Comparison of ENCODE assay signal across 24 cellular contexts in the genomic region with DNA sequence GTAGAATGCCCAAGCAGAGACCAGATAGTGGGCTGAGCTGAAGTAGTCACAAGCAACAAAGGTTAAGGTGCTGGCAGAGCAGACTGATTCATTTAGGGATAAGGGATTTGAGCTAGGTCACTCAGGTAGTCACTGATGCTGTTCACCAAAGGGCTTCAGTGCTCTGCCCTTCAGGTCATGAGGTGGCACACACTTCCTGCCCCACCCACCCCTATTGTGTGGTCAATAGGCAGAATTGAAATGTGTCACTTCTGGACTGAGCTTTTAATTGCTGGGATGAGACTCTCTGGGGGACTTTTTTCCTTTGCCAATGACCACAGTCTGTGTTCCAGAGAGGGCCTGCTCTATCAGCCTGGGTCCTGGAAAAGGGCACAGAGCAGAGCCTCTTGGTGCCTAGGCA. TPM values are rescaled to one million over a fixed set of nuclear protein-coding genes. Genes with fewer than 3 reads are reported as not detected.
DNase-seq lines count a peak whose midpoint lies in the region; ATAC-seq and TF ChIP-seq lines count a peak whose summit lies in the region.
"Had no signal": no experiment of that assay in that cellular context is flagged by ENCODE, and none has a peak within 500 bp of the region (broad histone marks: within the 10 kb centered on the region; RNA-seq: fewer than 3 reads in every experiment).

No MANE protein-coding gene starts in this region.

- H3K4me1 Mint-ChIP-seq in activated naive CD4-positive, alpha-beta T cell treated with anti-CD3 and anti-CD28 coated beads, Interleukin-2, amount 50 U/mL, for 24 hours: peaks cover 39% of the 10 kb centered on the region
- peaks cover 32% of the 10 kb centered on the region for H3K4me1 Mint-ChIP-seq in activated naive CD4-positive, alpha-beta T cell treated with anti-CD3 and anti-CD28 coated beads for 36 hours (ENCODE audit: low read depth)
- H3K4me1 Mint-ChIP-seq in activated naive CD8-positive, alpha-beta T cell treated with anti-CD3 and anti-CD28 coated beads, Interleukin-2, amount 50 U/mL, for 24 hours: peaks cover 39% of the 10 kb centered on the region
- H3K4me1 Mint-ChIP-seq in CD8-positive, alpha-beta memory T cell: peaks cover 37 to 50% (median 48%) of the 10 kb centered on the region in 3 donors

- no peaks in the 10 kb centered on the region for H3K36me3 ChIP-seq in brain microvascular endothelial cell (replicated peaks)
- no peaks in the 10 kb centered on the region for H3K36me3 ChIP-seq in CD8-positive, alpha-beta memory T cell (ENCODE audit: insufficient read depth, low read length)
- H3K36me3 ChIP-seq: lower lobe of right lung, MG63 had no signal

- no peak overlapping the region for H3K4me3 ChIP-seq in brain microvascular endothelial cell (ENCODE audit: low read depth, low read length)
- H3K4me3 ChIP-seq in CD8-positive, alpha-beta memory T cell (ENCODE audit: low read length): no peak overlapping the region
- H3K4me3 ChIP-seq: dorsolateral prefrontal cortex, K562, lower lobe of right lung, MG63, mucosa of descending colon had no signal

- CTCF ChIA-PET in activated naive CD4-positive, alpha-beta T cell treated with anti-CD3 and anti-CD28 coated beads for 36 hours (lab: Charles Lee): interaction anchor here (0.6 to 1.4 kb wide), 3 partner anchors 428 to 778 kb away, joined by 3 to 5 read pairs (median 3); no protein-coding TSS in a partner anchor
- CTCF ChIA-PET in CD8-positive, alpha-beta memory T cell (lab: Charles Lee): no interaction called here

- intact Hi-C loops in activated naive CD4-positive, alpha-beta T cell treated with anti-CD3 and anti-CD28 coated beads for 36 hours (cut with micrococcal nuclease): loop anchor here (5.0 kb wide), 2 partner anchors 423 to 758 kb away; partner anchors contain the start of genes HACD3 and RAB11A

- H3K27me3 ChIP-seq in brain microvascular endothelial cell (replicated peaks): no peaks in the 10 kb centered on the region
- no peaks in the 10 kb centered on the region for H3K27me3 ChIP-seq in CD8-positive, alpha-beta memory T cell (ENCODE audit: insufficient read depth, low read length, poor library complexity, severe bottlenecking)
- H3K27me3 ChIP-seq: dorsolateral prefrontal cortex, MG63 had no signal

- no peaks in the 10 kb centered on the region for H3K9me3 ChIP-seq in CD8-positive, alpha-beta memory T cell (ENCODE audit: low read length)
- H3K9me3 ChIP-seq: lower lobe of right lung, MG63, mucosa of descending colon had no signal

- no peaks in the 10 kb centered on the region for H3K9me3 Mint-ChIP-seq in activated naive CD4-positive, alpha-beta T cell treated with anti-CD3 and anti-CD28 coated beads, Interleukin-2, amount 50 U/mL, for 24 hours
- no peaks in the 10 kb centered on the region for H3K9me3 Mint-ChIP-seq in activated naive CD4-positive, alpha-beta T cell treated with anti-CD3 and anti-CD28 coated beads for 36 hours
- H3K9me3 Mint-ChIP-seq in activated naive CD8-positive, alpha-beta T cell treated with anti-CD3 and anti-CD28 coated beads, Interleukin-2, amount 50 U/mL, for 24 hours: no peaks in the 10 kb centered on the region
- H3K9me3 Mint-ChIP-seq in CD8-positive, alpha-beta memory T cell: no peaks in the 10 kb centered on the region
- H3K9me3 Mint-ChIP-seq: type B pancreatic cell had no signal

- POLR2A ChIA-PET in CD8-positive, alpha-beta memory T cell (lab: Charles Lee): interaction anchor here (0.5 to 0.8 kb wide), 2 partner anchors 86 to 181 kb away, joined by 3 read pairs; no protein-coding TSS in a partner anchor

- no peaks in the 10 kb centered on the region for H3K27me3 Mint-ChIP-seq in activated naive CD4-positive, alpha-beta T cell treated with anti-CD3 and anti-CD28 coated beads, Interleukin-2, amount 50 U/mL, for 24 hours
- no peaks in the 10 kb centered on the region for H3K27me3 Mint-ChIP-seq in activated naive CD4-positive, alpha-beta T cell treated with anti-CD3 and anti-CD28 coated beads for 36 hours (ENCODE audit: low read depth)
- no peaks in the 10 kb centered on the region for H3K27me3 Mint-ChIP-seq in activated naive CD8-positive, alpha-beta T cell treated with anti-CD3 and anti-CD28 coated beads, Interleukin-2, amount 50 U/mL, for 24 hours
- no peaks in the 10 kb centered on the region for H3K27me3 Mint-ChIP-seq in CD8-positive, alpha-beta memory T cell
- H3K27me3 Mint-ChIP-seq: type B pancreatic cell had no signal

- peaks cover 35% of the 10 kb centered on the region for H3K4me1 ChIP-seq in CD8-positive, alpha-beta memory T cell (ENCODE audit: insufficient read depth, low read length)

- TF ChIP-seq CTCF in brain microvascular endothelial cell (IDR thresholded peaks at IDR 0.05; ENCODE audit: low read depth, low read length, missing control alignments): no peak

- in situ Hi-C loops in brain microvascular endothelial cell (cut with HindIII; ENCODE audit: low pct_ligation_motif_present, low sequenced_read_pairs): no loop called here

- peak overlapping the region; percentile 77 for H3K27ac Mint-ChIP-seq in activated naive CD4-positive, alpha-beta T cell treated with anti-CD3 and anti-CD28 coated beads, Interleukin-2, amount 50 U/mL, for 24 hours
- H3K27ac Mint-ChIP-seq in activated naive CD4-positive, alpha-beta T cell treated with anti-CD3 and anti-CD28 coated beads for 36 hours: no peak overlapping the region
- H3K27ac Mint-ChIP-seq in activated naive CD8-positive, alpha-beta T cell treated with anti-CD3 and anti-CD28 coated beads, Interleukin-2, amount 50 U/mL, for 24 hours: no peak overlapping the region
- peak overlapping the region in 2 of 8 donors; percentile 1 to 84 for H3K27ac Mint-ChIP-seq in CD8-positive, alpha-beta memory T cell
- H3K27ac Mint-ChIP-seq: type B pancreatic cell had no signal

- no peak for DNase-seq in activated naive CD4-positive, alpha-beta T cell treated with anti-CD3 and anti-CD28 coated beads for 36 hours
- peak; percentile 40 for DNase-seq in NCI-H69 (lab: John Stamatoyannopoulos, UW)
- DNase-seq in activated naive CD8-positive, alpha-beta T cell treated with anti-CD3 and anti-CD28 coated beads, Interleukin-2, amount 50 U/mL, for 24 hours: peak; percentile 10
- peak; percentile 20 for DNase-seq in stimulated activated naive CD8-positive, alpha-beta T cell treated with anti-CD3 and anti-CD28 coated beads, Interleukin-15, Interleukin-2, amounts not matched to agents 100 U/mL and 50 U/mL, for 24 hours
- no peak for DNase-seq in brain microvascular endothelial cell
- no peak for DNase-seq in CD8-positive, alpha-beta memory T cell
- no peak for DNase-seq in left lobe of liver (ENCODE audit: low spot score)
- DNase-seq: activated CD4-positive, CD25-positive, alpha-beta regulatory T cell treated with anti-CD3 and anti-CD28 coated beads, Interleukin-2, amount 50 U/mL, for 72 hours; activated naive CD4-positive, alpha-beta T cell; anterior cingulate cortex; central memory CD4-positive, alpha-beta T cell; dorsolateral prefrontal cortex; GF-D8; kidney; lower lobe of right lung; MG63; mucosa of descending colon; Right ventricle myocardium superior; SW 1271 had no signal

- H3K27ac ChIP-seq in brain microvascular endothelial cell: no peak overlapping the region
- no peak overlapping the region for H3K27ac ChIP-seq in CD8-positive, alpha-beta memory T cell (ENCODE audit: low read depth, low read length)
- H3K27ac ChIP-seq: dorsolateral prefrontal cortex, lower lobe of right lung had no signal

- no peak overlapping the region for H3K4me3 Mint-ChIP-seq in activated naive CD4-positive, alpha-beta T cell treated with anti-CD3 and anti-CD28 coated beads, Interleukin-2, amount 50 U/mL, for 24 hours
- H3K4me3 Mint-ChIP-seq in activated naive CD4-positive, alpha-beta T cell treated with anti-CD3 and anti-CD28 coated beads for 36 hours: no peak overlapping the region
- no peak overlapping the region for H3K4me3 Mint-ChIP-seq in activated naive CD8-positive, alpha-beta T cell treated with anti-CD3 and anti-CD28 coated beads, Interleukin-2, amount 50 U/mL, for 24 hours
- H3K4me3 Mint-ChIP-seq in CD8-positive, alpha-beta memory T cell: peak overlapping the region in 3 of 7 donors; percentile 6 to 82 (median 18)
- H3K4me3 Mint-ChIP-seq: type B pancreatic cell had no signal

- no peaks in the 10 kb centered on the region for H3K36me3 Mint-ChIP-seq in activated naive CD4-positive, alpha-beta T cell treated with anti-CD3 and anti-CD28 coated beads, Interleukin-2, amount 50 U/mL, for 24 hours
- no peaks in the 10 kb centered on the region for H3K36me3 Mint-ChIP-seq in activated naive CD4-positive, alpha-beta T cell treated with anti-CD3 and anti-CD28 coated beads for 36 hours (ENCODE audit: low read depth)
- H3K36me3 Mint-ChIP-seq in activated naive CD8-positive, alpha-beta T cell treated with anti-CD3 and anti-CD28 coated beads, Interleukin-2, amount 50 U/mL, for 24 hours (ENCODE audit: low read depth): no peaks in the 10 kb centered on the region
- H3K36me3 Mint-ChIP-seq in CD8-positive, alpha-beta memory T cell: peaks cover 0 to 3% (median 0%) of the 10 kb centered on the region in 3 donors
- H3K36me3 Mint-ChIP-seq: type B pancreatic cell had no signal

- peak; percentile 20 for ATAC-seq in activated naive CD8-positive, alpha-beta T cell treated with anti-CD3 and anti-CD28 coated beads, Interleukin-2, amount 50 U/mL, for 24 hours
- no peak for ATAC-seq in stimulated activated naive CD8-positive, alpha-beta T cell treated with anti-CD3 and anti-CD28 coated beads, Interleukin-15, Interleukin-2, amounts not matched to agents 100 U/mL and 50 U/mL, for 24 hours
- no peak for ATAC-seq in left lobe of liver
- ATAC-seq: K562, lower lobe of right lung, mucosa of descending colon, sciatic nerve had no signal

RNA-seq across cellular contexts. Expression of gene DIS3L, which starts 2.9 kb away (rescaled TPM):
- total RNA-seq in activated naive CD4-positive, alpha-beta T cell treated with anti-CD3 and anti-CD28 coated beads for 36 hours: 10 to 100 TPM; 24.0 to 24.6 TPM
- 10 to 100 TPM; 24.7 to 26.5 TPM for total RNA-seq in CD8-positive, alpha-beta memory T cell
- 42.7 TPM for polyA plus RNA-seq in CD8-positive, alpha-beta memory T cell
- total RNA-seq in left lobe of liver: 27.2 TPM

RNA-seq across cellular contexts. Expression of gene MEGF11, which starts 37.0 kb away (rescaled TPM):
- under 1 TPM in 1 of 2 experiments, not detected in 1; 0.05 TPM for total RNA-seq in activated naive CD4-positive, alpha-beta T cell treated with anti-CD3 and anti-CD28 coated beads for 36 hours
- total RNA-seq in CD8-positive, alpha-beta memory T cell: not detected
- not detected for polyA plus RNA-seq in CD8-positive, alpha-beta memory T cell
- not detected for total RNA-seq in left lobe of liver
- total RNA-seq: endothelial cell of umbilical vein, K562, lower lobe of right lung, Right ventricle myocardium superior had no signal
- polyA plus RNA-seq: endothelial cell of umbilical vein had no signal

Comparison
In these comparisons a context has a peak if more than half of its experiments do, and no peak if none do; other contexts are left out.
1. DNase-seq: peak in NCI-H69 (single experiment), activated naive CD8-positive, alpha-beta T cell treated with anti-CD3 and anti-CD28 coated beads, Interleukin-2, amount 50 U/mL, for 24 hours (single experiment) and stimulated activated naive CD8-positive, alpha-beta T cell treated with anti-CD3 and anti-CD28 coated beads, Interleukin-15, Interleukin-2, amounts not matched to agents 100 U/mL and 50 U/mL, for 24 hours (single experiment); none in activated naive CD4-positive, alpha-beta T cell treated with anti-CD3 and anti-CD28 coated beads for 36 hours (single experiment), brain microvascular endothelial cell (single experiment), CD8-positive, alpha-beta memory T cell (0 of 5) and left lobe of liver (single experiment).